1 cellular context compared by ENCODE assay signal in genomic region chr6:4812068-4812467, GRCh38.
TF ChIP-seq lines count a peak whose summit lies in the region.

No MANE protein-coding gene starts in this region.

TF ChIP-seq in K562, 482 proteins besides CTCF, POLR2A, EP300 and RAD21 (continued from another document):
- no peak for TF ChIP-seq MXD1 (CRISPR knock-in tag; IDR thresholded peaks at IDR 0.05; ENCODE audit: borderline replicate concordance, poor library complexity, severe bottlenecking)
- no peak for TF ChIP-seq ARID3B (CRISPR knock-in tag; IDR thresholded peaks at IDR 0.05; ENCODE audit: borderline replicate concordance)
- no peak for TF ChIP-seq IRF9 (tag; IDR thresholded peaks at IDR 0.05)
- TF ChIP-seq SPI1 (IDR thresholded peaks at IDR 0.05; ENCODE audit: borderline replicate concordance, low read depth, low read length) = peak; percentile 52; the same call in 1 of the 2 replicates
- TF ChIP-seq DDX20 (tag; IDR thresholded peaks at IDR 0.05; ENCODE audit: low read depth) = no peak
- TF ChIP-seq C11orf30 (IDR thresholded peaks at IDR 0.05; ENCODE audit: low read depth) = 0 out of 2 replicates have a peak, but pooled peaks have one; percentile 6
- no peak for TF ChIP-seq PHB (CRISPR knock-in tag; IDR thresholded peaks at IDR 0.05)
- TF ChIP-seq RUNX1 (IDR thresholded peaks at IDR 0.05; ENCODE audit: low read depth) = no peak
- TF ChIP-seq SP2 (IDR thresholded peaks at IDR 0.05; ENCODE audit: extremely low read depth, low read depth, low read length, poor library complexity, severe bottlenecking) = no peak
- TF ChIP-seq CHD2 (IDR thresholded peaks at IDR 0.05; ENCODE audit: low read depth, low read length) = no peak
- TF ChIP-seq ZSCAN29 (IDR thresholded peaks at IDR 0.05) = peak; percentile 92
- no peak for TF ChIP-seq ZNF140 (CRISPR knock-in tag; IDR thresholded peaks at IDR 0.05)
